ENCODE assay signal across 14 cellular contexts in the genomic region with DNA sequence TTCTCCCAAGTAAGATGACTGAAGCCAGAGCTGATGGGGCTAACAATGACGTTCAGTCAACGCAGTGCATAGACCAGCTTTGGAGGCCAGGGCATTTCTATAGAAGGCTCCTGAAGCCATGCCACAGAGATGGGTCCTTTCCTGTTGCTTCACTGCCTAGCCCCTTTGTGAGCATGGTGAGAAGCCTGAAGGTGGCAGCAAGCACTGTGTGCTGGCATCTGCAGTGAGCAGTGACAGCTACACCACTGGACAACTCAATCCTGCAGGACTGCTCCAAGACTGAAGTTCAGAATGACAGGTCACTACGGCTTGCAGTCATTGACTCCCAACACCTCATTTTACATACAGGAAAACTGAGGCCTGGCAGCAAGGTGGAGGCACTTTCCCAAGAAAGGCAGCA.
DNase-seq lines count a peak whose midpoint lies in the region; ATAC-seq and TF ChIP-seq lines count a peak whose summit lies in the region.
"Had no signal": no experiment of that assay in that cellular context is flagged by ENCODE, and none has a peak within 500 bp of the region (broad histone marks: within the 10 kb centered on the region; RNA-seq: fewer than 3 reads in every experiment).

No MANE protein-coding gene starts in this region.

- no peak overlapping the region for H3K9ac ChIP-seq in SK-N-SH

- H4K20me1 ChIP-seq in SK-N-SH (ENCODE audit: insufficient read depth) = no peaks in the 10 kb centered on the region

- TF ChIP-seq RAD21 in SK-N-SH (IDR thresholded peaks at IDR 0.05; ENCODE audit: low read length) = peak; percentile 74

- no peaks in the 10 kb centered on the region for H3K27me3 Mint-ChIP-seq in activated CD4-positive, alpha-beta T cell treated with anti-CD3 and anti-CD28 coated beads for 36 hours
- H3K27me3 Mint-ChIP-seq: central memory CD8-positive, alpha-beta T cell had no signal

- H3K79me2 ChIP-seq in SK-N-SH (ENCODE audit: insufficient read depth) = no peaks in the 10 kb centered on the region

- peak overlapping the region in 1 of 2 experiments; percentile 34; a peak in 2 of 4 replicates for H3K27ac ChIP-seq in SK-N-SH (ENCODE audit: low read depth in 2 of 2, low read length in 1 of 2)
- H3K27ac ChIP-seq: esophagus muscularis mucosa, HL-60 had no signal

- DNase-seq in activated CD4-positive, alpha-beta T cell treated with anti-CD3 and anti-CD28 coated beads for 36 hours = peak; percentile 7
- DNase-seq in activated CD4-positive, alpha-beta T cell treated with anti-CD3 and anti-CD28 coated beads for 4 hours = no peak
- DNase-seq in SK-N-SH (no peak), Right ventricle myocardium superior (no peak), retinal pigment epithelial cell (ENCODE audit: low read depth) (no peak), LoVo (ENCODE audit: low spot score) (no peak), COLO668 (lab: John Stamatoyannopoulos, UW; ENCODE audit: unreplicated experiment) (no peak)

- no peak overlapping the region for H3K27ac Mint-ChIP-seq in activated CD4-positive, alpha-beta T cell treated with anti-CD3 and anti-CD28 coated beads for 36 hours
- H3K27ac Mint-ChIP-seq: activated naive CD4-positive, alpha-beta T cell treated with anti-CD3 and anti-CD28 coated beads, Interleukin-2, amount 50 U/mL, for 24 hours had no signal

- H3K4me1 ChIP-seq in SK-N-SH (ENCODE audit: control insufficient read depth in 1 of 2, insufficient read depth in 2 of 2, low read depth in 1 of 2, low read length in 1 of 2) = peaks cover 0 to 41% of the 10 kb centered on the region in 2 experiments; a peak in 2 of 4 replicates

- H3K9me2 ChIP-seq in SK-N-SH = no peaks in the 10 kb centered on the region

- no peak overlapping the region for H3K4me3 Mint-ChIP-seq in activated CD4-positive, alpha-beta T cell treated with anti-CD3 and anti-CD28 coated beads for 36 hours
- H3K4me3 Mint-ChIP-seq: activated naive CD4-positive, alpha-beta T cell treated with anti-CD3 and anti-CD28 coated beads, Interleukin-2, amount 50 U/mL, for 24 hours; central memory CD8-positive, alpha-beta T cell; mesothelial cell of epicardium had no signal

- CTCF ChIA-PET in activated CD4-positive, alpha-beta T cell treated with anti-CD3 and anti-CD28 coated beads for 36 hours (lab: Charles Lee) = interaction anchor here (0.6 to 0.9 kb wide), 2 partner anchors 38 to 210 kb away, joined by 3 read pairs; no protein-coding TSS in a partner anchor
- CTCF ChIA-PET in SK-N-SH (lab: Yijun Ruan, JAX) = interaction anchor here (0.8 to 1.5 kb wide), 11 partner anchors 38 to 210 kb away, joined by 3 to 6 read pairs (median 3); no protein-coding TSS in a partner anchor

- no peak overlapping the region for H3K4me2 ChIP-seq in SK-N-SH

- H2AFZ ChIP-seq in SK-N-SH (ENCODE audit: low read depth) = no peak overlapping the region
- H2AFZ ChIP-seq: PC-9 had no signal

- H3F3A ChIP-seq in SK-N-SH (replicated peaks; ENCODE audit: insufficient read depth) = no peaks in the 10 kb centered on the region

- TF ChIP-seq CTCF in SK-N-SH (IDR thresholded peaks at IDR 0.05) (no peak), retinal pigment epithelial cell (conservative IDR thresholded peaks at IDR 0.05; ENCODE audit: low read depth, low read length) (peak; percentile 19)

- no peaks in the 10 kb centered on the region for H3K9me3 Mint-ChIP-seq in activated CD4-positive, alpha-beta T cell treated with anti-CD3 and anti-CD28 coated beads for 36 hours (ENCODE audit: low read depth)
- H3K9me3 Mint-ChIP-seq: activated naive CD4-positive, alpha-beta T cell treated with anti-CD3 and anti-CD28 coated beads, Interleukin-2, amount 50 U/mL, for 24 hours; central memory CD8-positive, alpha-beta T cell; mesothelial cell of epicardium had no signal

- intact Hi-C loops in activated CD4-positive, alpha-beta T cell treated with anti-CD3 and anti-CD28 coated beads for 36 hours (cut with DNase I, micrococcal nuclease) = no loop called here
- intact Hi-C loops in Right ventricle myocardium superior (cut with DNase I) = loop anchor here (10.0 kb wide), 1 partner anchor 121 kb away; no protein-coding TSS in a partner anchor

- WGBS in SK-N-SH (ENCODE audit: low lambda C conversion rate) = 63% methylated on average over 2 of the region's 3 CpGs

- H3K27me3 ChIP-seq in SK-N-SH (ENCODE audit: insufficient read depth) = no peaks in the 10 kb centered on the region
- H3K27me3 ChIP-seq: esophagus muscularis mucosa had no signal

- H3K4me1 Mint-ChIP-seq in activated CD4-positive, alpha-beta T cell treated with anti-CD3 and anti-CD28 coated beads for 36 hours = no peaks in the 10 kb centered on the region
- H3K4me1 Mint-ChIP-seq: activated naive CD4-positive, alpha-beta T cell treated with anti-CD3 and anti-CD28 coated beads, Interleukin-2, amount 50 U/mL, for 24 hours; central memory CD8-positive, alpha-beta T cell had no signal

- no peaks in the 10 kb centered on the region for H3K36me3 ChIP-seq in SK-N-SH (replicated peaks in 1 of 2; ENCODE audit: control insufficient read depth in 1 of 2, insufficient read depth in 2 of 2, low read length in 1 of 2)
- H3K36me3 ChIP-seq: esophagus muscularis mucosa had no signal

- no peaks in the 10 kb centered on the region for H3K9me3 ChIP-seq in SK-N-SH
- H3K9me3 ChIP-seq: esophagus muscularis mucosa had no signal

- POLR2A ChIA-PET in activated CD4-positive, alpha-beta T cell treated with anti-CD3 and anti-CD28 coated beads for 36 hours (lab: Charles Lee) = no interaction called here
- POLR2A ChIA-PET in SK-N-SH (lab: Yijun Ruan, JAX) = no interaction called here

- no peak for ATAC-seq in activated CD4-positive, alpha-beta T cell treated with anti-CD3 and anti-CD28 coated beads for 36 hours
- peak; percentile 45 for ATAC-seq in Right ventricle myocardium superior (ENCODE audit: poor library complexity)
- ATAC-seq in GM18907 (IDR thresholded peaks at IDR 0.05; ENCODE audit: unreplicated experiment) = no peak

- H3K36me3 Mint-ChIP-seq in activated CD4-positive, alpha-beta T cell treated with anti-CD3 and anti-CD28 coated beads for 36 hours (ENCODE audit: low read depth) = no peaks in the 10 kb centered on the region
- H3K36me3 Mint-ChIP-seq: activated naive CD4-positive, alpha-beta T cell treated with anti-CD3 and anti-CD28 coated beads, Interleukin-2, amount 50 U/mL, for 24 hours; mesothelial cell of epicardium had no signal

- H3K4me3 ChIP-seq in SK-N-SH (ENCODE audit: low read depth in 2 of 2, low read length in 1 of 2) = no peak overlapping the region
- H3K4me3 ChIP-seq in retinal pigment epithelial cell (ENCODE audit: low read length) = no peak overlapping the region
- H3K4me3 ChIP-seq: esophagus muscularis mucosa, PC-9 had no signal

- no peak for TF ChIP-seq EP300 in SK-N-SH (IDR thresholded peaks at IDR 0.05; ENCODE audit: borderline replicate concordance in 1 of 2, low read depth in 1 of 2, low read length in 1 of 2)

TF ChIP-seq in SK-N-SH, 30 proteins besides CTCF, POLR2A, EP300 and RAD21:
- TF ChIP-seq RFX5 (IDR thresholded peaks at IDR 0.05; ENCODE audit: low read length) = no peak
- TF ChIP-seq SMC3 (IDR thresholded peaks at IDR 0.05; ENCODE audit: low read depth, low read length) = peak; percentile 44; the same call in 1 of the 2 replicates
- TF ChIP-seq GATA2 (CRISPR knock-in tag; IDR thresholded peaks at IDR 0.05) = no peak
